ENCODE assay signal across 14 cellular contexts in the genomic region with DNA sequence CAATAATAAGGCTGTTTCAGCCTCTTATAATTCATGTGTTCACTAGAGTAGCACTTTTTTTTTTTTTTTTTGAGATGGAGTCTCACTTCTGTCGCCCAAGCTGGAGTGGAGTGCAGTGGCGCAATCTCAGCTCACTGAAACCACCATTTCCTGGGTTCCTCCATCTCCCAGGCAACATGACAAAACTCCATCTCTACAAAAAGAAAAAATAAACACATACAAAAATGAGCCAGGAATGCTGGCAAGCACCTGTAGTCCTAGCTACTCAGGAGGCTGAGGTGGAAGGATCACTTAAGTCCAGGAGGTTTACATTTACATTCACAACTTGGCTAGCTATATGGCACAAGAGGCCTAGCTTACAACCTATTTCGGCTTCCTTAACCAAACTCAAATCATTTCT. TPM values are rescaled to one million over a fixed set of nuclear protein-coding genes. Genes with fewer than 3 reads are reported as not detected.
DNase-seq lines count a peak whose midpoint lies in the region; ATAC-seq and TF ChIP-seq lines count a peak whose summit lies in the region.
"Had no signal": no experiment of that assay in that cellular context is flagged by ENCODE, and none has a peak within 500 bp of the region (broad histone marks: within the 10 kb centered on the region; RNA-seq: fewer than 3 reads in every experiment).

No MANE protein-coding gene starts in this region.

- CTCF ChIA-PET in T-cell (lab: Charles Lee), result interaction anchor here (0.5 to 1.1 kb wide), 9 partner anchors 12 to 1061 kb away, joined by 3 to 8 read pairs (median 4); no protein-coding TSS in a partner anchor

- H3K27me3 Mint-ChIP-seq in T-cell, result no peaks in the 10 kb centered on the region
- no peaks in the 10 kb centered on the region for H3K27me3 Mint-ChIP-seq in neural progenitor cell (ENCODE audit: insufficient read depth, low read depth)
- H3K27me3 Mint-ChIP-seq: progenitor cell of endocrine pancreas had no signal

- WGBS in gastroesophageal sphincter (ENCODE audit: low coverage in 1 of 2), 2 donors, result 49 to 65% methylated on average over 3 of the region's 3 CpGs
- WGBS in aorta, 2 donors, result 83% methylated on average over 3 of the region's 3 CpGs

- H3K4me1 Mint-ChIP-seq in T-cell, result peaks cover 25 to 46% (median 41%) of the 10 kb centered on the region in 3 donors
- peaks cover 2% of the 10 kb centered on the region for H3K4me1 Mint-ChIP-seq in neural progenitor cell
- H3K4me1 Mint-ChIP-seq: mesothelial cell of epicardium had no signal

- H3K27me3 ChIP-seq in right atrium auricular region (no peaks in the 10 kb centered on the region), gastroesophageal sphincter (no peaks in the 10 kb centered on the region), aorta (ENCODE audit: control insufficient read depth in 1 of 2, insufficient read depth in 2 of 2, low read length in 1 of 2) (no peaks in the 10 kb centered on the region), neural progenitor cell (no peaks in the 10 kb centered on the region)
- H3K27me3 ChIP-seq: cardiac muscle cell had no signal

- peaks cover 19% of the 10 kb centered on the region for H3K79me2 ChIP-seq in neural progenitor cell (ENCODE audit: low read depth)

- TF ChIP-seq CTCF in right atrium auricular region (IDR thresholded peaks at IDR 0.05) (no peak), gastroesophageal sphincter (IDR thresholded peaks at IDR 0.05) (no peak), neural progenitor cell (IDR thresholded peaks at IDR 0.05) (no peak)

- H3K36me3 ChIP-seq in right atrium auricular region, result peaks cover 56% of the 10 kb centered on the region
- peaks cover 0 to 87% of the 10 kb centered on the region in 2 donors for H3K36me3 ChIP-seq in gastroesophageal sphincter
- peaks cover 3 to 4% of the 10 kb centered on the region in 2 donors for H3K36me3 ChIP-seq in aorta (ENCODE audit: control insufficient read depth in 1 of 2, insufficient read depth in 2 of 2, low read length in 1 of 2)
- no peaks in the 10 kb centered on the region for H3K36me3 ChIP-seq in neural progenitor cell

- H3K4me3 ChIP-seq in right atrium auricular region, result no peak overlapping the region
- H3K4me3 ChIP-seq in gastroesophageal sphincter, result no peak overlapping the region
- no peak overlapping the region for H3K4me3 ChIP-seq in aorta (ENCODE audit: low read length in 2 of 2)
- H3K4me3 ChIP-seq in neural progenitor cell, result no peak overlapping the region
- H3K4me3 ChIP-seq: cardiac muscle cell had no signal

- H3K27ac Mint-ChIP-seq in T-cell (peak overlapping the region; percentile 92 to 93), neural progenitor cell (no peak overlapping the region)
- H3K27ac Mint-ChIP-seq: mesothelial cell of epicardium, progenitor cell of endocrine pancreas had no signal

- ATAC-seq in Right ventricle myocardium inferior (peak; percentile 31), T-cell (replicated peaks in 1 of 4) (peak; percentile 51 to 90 (median 60)), gastroesophageal sphincter (peak; percentile 53), aorta (ENCODE audit: low FRiP score) (no peak), GM19455 (IDR thresholded peaks at IDR 0.05; ENCODE audit: unreplicated experiment) (no peak), HG02973 (IDR thresholded peaks at IDR 0.05; ENCODE audit: unreplicated experiment) (no peak)
- ATAC-seq: HCT116 had no signal

- H4K20me1 ChIP-seq in neural progenitor cell (ENCODE audit: low read depth), result no peaks in the 10 kb centered on the region

- H3K4me3 Mint-ChIP-seq in T-cell (no peak overlapping the region), neural progenitor cell (no peak overlapping the region)
- H3K4me3 Mint-ChIP-seq: mesothelial cell of epicardium had no signal

- H3K9ac ChIP-seq in neural progenitor cell, result no peak overlapping the region

- intact Hi-C loops in Right ventricle myocardium inferior (cut with DNase I), result no loop called here
- intact Hi-C loops in aorta (cut with DNase I), result no loop called here

- no peak overlapping the region for H2AFZ ChIP-seq in neural progenitor cell (replicated peaks)

- TF ChIP-seq EP300 in gastroesophageal sphincter (IDR thresholded peaks at IDR 0.05), result no peak

- H3K36me3 Mint-ChIP-seq in T-cell, result peaks cover 33% of the 10 kb centered on the region
- peaks cover 21% of the 10 kb centered on the region for H3K36me3 Mint-ChIP-seq in neural progenitor cell

- DNase-seq in Right ventricle myocardium inferior (ENCODE audit: missing footprints), result peak; percentile 81
- no peak for DNase-seq in right atrium auricular region (ENCODE audit: low spot score)
- peak in 25 of 34 experiments; percentile 6 to 37 (median 16) for DNase-seq in T-cell
- DNase-seq in aorta, result peak; percentile 5 to 71
- DNase-seq in neural progenitor cell (ENCODE audit: low spot score), result no peak
- DNase-seq: NCI-H446 had no signal

- H3F3A ChIP-seq in neural progenitor cell (ENCODE audit: low read depth), result no peaks in the 10 kb centered on the region

- H3K4me1 ChIP-seq in right atrium auricular region, result peaks cover 0 to under 1% of the 10 kb centered on the region in 2 donors
- H3K4me1 ChIP-seq in gastroesophageal sphincter, result peaks cover 0 to 62% (median 8%) of the 10 kb centered on the region in 3 donors
- H3K4me1 ChIP-seq in aorta (ENCODE audit: control insufficient read depth in 1 of 2, insufficient read depth in 2 of 2, low read length in 2 of 2), result no peaks in the 10 kb centered on the region
- no peaks in the 10 kb centered on the region for H3K4me1 ChIP-seq in neural progenitor cell

- POLR2A ChIA-PET in T-cell (lab: Charles Lee), result interaction anchor here (0.5 to 0.7 kb wide), 7 partner anchors 12 to 665 kb away, joined by 3 to 12 read pairs (median 4); a partner anchor contains a TSS

- H3K27ac ChIP-seq in right atrium auricular region (no peak overlapping the region), gastroesophageal sphincter (peak overlapping the region; percentile 36 to 81 (median 69)), aorta (ENCODE audit: low read depth in 1 of 2, low read length in 2 of 2) (no peak overlapping the region), neural progenitor cell (no peak overlapping the region)
- H3K27ac ChIP-seq: C4-2B, cardiac muscle cell had no signal

- no peak for TF ChIP-seq POLR2A in gastroesophageal sphincter (IDR thresholded peaks at IDR 0.05)

- H3K9me3 Mint-ChIP-seq in T-cell (no peaks in the 10 kb centered on the region), neural progenitor cell (no peaks in the 10 kb centered on the region)
- H3K9me3 Mint-ChIP-seq: mesothelial cell of epicardium had no signal

- no peak overlapping the region for H3K4me2 ChIP-seq in neural progenitor cell

- H3K9me3 ChIP-seq in right atrium auricular region (no peaks in the 10 kb centered on the region), gastroesophageal sphincter (no peaks in the 10 kb centered on the region), aorta (ENCODE audit: control insufficient read depth, low read length) (no peaks in the 10 kb centered on the region), neural progenitor cell (ENCODE audit: low read depth) (no peaks in the 10 kb centered on the region)

RNA-seq across cellular contexts. Expression of a gene that starts 6.8 kb away (rescaled TPM):
- total RNA-seq in Right ventricle myocardium inferior (39.4 TPM), right atrium auricular region (10 to 100 TPM in 1 of 2 donors, 1 to 10 TPM in 1; 9.8 to 13.5 TPM), T-cell (100 to 1,000 TPM; 101 to 107 (median 103) TPM), gastroesophageal sphincter (10 to 100 TPM; 15.8 to 36.9 (median 29.8) TPM), aorta (10 to 100 TPM; 65.0 to 81.5 TPM), neural progenitor cell (ENCODE audit: low replicate concordance) (17.7 and 21.0 TPM in 2 replicates)
- polyA plus RNA-seq in aorta, result 10 to 100 TPM; 18.3 to 60.5 TPM

RNA-seq across cellular contexts. Expression of a gene that starts 25.1 kb away (rescaled TPM):
- total RNA-seq in Right ventricle myocardium inferior (136 TPM), right atrium auricular region (100 to 1,000 TPM; 121 to 276 TPM), T-cell (10 to 100 TPM; 45.1 to 87.5 (median 73.8) TPM), gastroesophageal sphincter (100 to 1,000 TPM; 129 to 285 (median 209) TPM), aorta (100 to 1,000 TPM; 174 to 209 TPM), neural progenitor cell (ENCODE audit: low replicate concordance) (70.8 and 165 TPM in 2 replicates)
- polyA plus RNA-seq in aorta, result 100 to 1,000 TPM; 316 to 484 TPM

RNA-seq across cellular contexts. Expression of a gene that starts 56.1 kb away (rescaled TPM):
- total RNA-seq in Right ventricle myocardium inferior, result 2.1 TPM
- 1 to 10 TPM; 1.0 to 1.5 TPM for total RNA-seq in right atrium auricular region
- 10 to 100 TPM in 3 of 5 donors, 1 to 10 TPM in 2; 8.5 to 12.8 (median 10.9) TPM for total RNA-seq in T-cell
- total RNA-seq in gastroesophageal sphincter, result 10 to 100 TPM in 1 of 4 donors, 1 to 10 TPM in 3; 3.5 to 14.9 (median 4.2) TPM
- 1 to 10 TPM; 4.3 to 5.9 TPM for total RNA-seq in aorta
- 1 to 10 TPM; 3.8 to 8.0 TPM for polyA plus RNA-seq in aorta
- total RNA-seq in neural progenitor cell (ENCODE audit: low replicate concordance), result 3.0 and 3.4 TPM in 2 replicates

Comparison
In these comparisons a context has a peak if more than half of its experiments do, and no peak if none do; other contexts are left out.
1. DNase-seq: peak in Right ventricle myocardium inferior (single experiment), T-cell (25 of 34) and aorta (2 of 2); none in right atrium auricular region (single experiment) and neural progenitor cell (single experiment).
2. ATAC-seq: peak in Right ventricle myocardium inferior (single experiment), T-cell (4 of 4) and gastroesophageal sphincter (single experiment); none in aorta (single experiment), GM19455 (single experiment) and HG02973 (single experiment).
3. H3K27ac ChIP-seq: peak in gastroesophageal sphincter (4 of 4); none in right atrium auricular region (0 of 2), aorta (0 of 2) and neural progenitor cell (single experiment).